ENCODE assay signal across 3 cellular contexts in the genomic region with DNA sequence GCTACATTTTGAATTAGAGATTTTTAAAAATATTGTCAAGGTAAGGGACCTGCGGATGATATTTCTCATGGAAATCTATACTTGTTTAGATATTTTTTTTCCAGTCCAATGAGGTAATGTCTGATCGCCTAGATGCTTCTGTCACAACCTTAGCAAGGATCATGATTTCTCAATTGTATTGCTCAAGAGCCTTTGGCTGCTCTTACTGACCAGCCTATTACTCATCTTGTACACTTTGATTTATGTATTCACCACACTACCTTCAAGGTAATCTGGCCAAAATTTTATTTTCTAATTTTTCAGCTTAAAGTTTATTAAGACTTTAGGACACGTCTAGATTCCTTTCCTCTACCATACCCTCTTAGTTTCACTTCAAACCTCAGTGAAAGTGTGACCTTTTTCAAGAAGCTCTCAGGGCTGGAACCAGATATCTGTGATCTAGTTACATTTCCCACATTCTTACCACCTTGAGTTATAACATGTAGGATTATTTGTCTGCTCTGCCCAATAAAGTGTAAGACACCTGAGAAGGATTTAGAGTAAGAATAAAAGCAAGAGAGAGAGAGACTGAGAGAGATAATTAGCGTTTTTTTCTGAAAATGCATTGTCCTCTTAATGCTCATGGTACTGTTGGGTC.
TF ChIP-seq lines count a peak whose summit lies in the region.

No MANE protein-coding gene starts in this region.

TF ChIP-seq in IMR-90, 13 proteins besides CTCF, POLR2A, EP300 and RAD21:
- TF ChIP-seq CEBPB (IDR thresholded peaks at IDR 0.05; ENCODE audit: low read depth, low read length) (peak; percentile 98), FOS (IDR thresholded peaks at IDR 0.05; ENCODE audit: low read depth, low read length) (0 out of 2 replicates have a peak, but pooled peaks have one; percentile 40), MXI1 (IDR thresholded peaks at IDR 0.05; ENCODE audit: borderline replicate concordance, low read depth, low read length) (no peak), NFE2L2 (IDR thresholded peaks at IDR 0.05; ENCODE audit: low read depth, low read length) (no peak), MAZ (IDR thresholded peaks at IDR 0.05; ENCODE audit: borderline replicate concordance, low read depth, low read length) (no peak)
- TF ChIP-seq, protein P1, sequence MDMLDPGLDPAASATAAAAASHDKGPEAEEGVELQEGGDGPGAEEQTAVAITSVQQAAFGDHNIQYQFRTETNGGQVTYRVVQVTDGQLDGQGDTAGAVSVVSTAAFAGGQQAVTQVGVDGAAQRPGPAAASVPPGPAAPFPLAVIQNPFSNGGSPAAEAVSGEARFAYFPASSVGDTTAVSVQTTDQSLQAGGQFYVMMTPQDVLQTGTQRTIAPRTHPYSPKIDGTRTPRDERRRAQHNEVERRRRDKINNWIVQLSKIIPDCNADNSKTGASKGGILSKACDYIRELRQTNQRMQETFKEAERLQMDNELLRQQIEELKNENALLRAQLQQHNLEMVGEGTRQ (IDR thresholded peaks at IDR 0.05; ENCODE audit: low read depth, low read length), result no peak

TF ChIP-seq in GM12878, 131 proteins besides CTCF, POLR2A, EP300 and RAD21:
- TF ChIP-seq, protein P2, sequence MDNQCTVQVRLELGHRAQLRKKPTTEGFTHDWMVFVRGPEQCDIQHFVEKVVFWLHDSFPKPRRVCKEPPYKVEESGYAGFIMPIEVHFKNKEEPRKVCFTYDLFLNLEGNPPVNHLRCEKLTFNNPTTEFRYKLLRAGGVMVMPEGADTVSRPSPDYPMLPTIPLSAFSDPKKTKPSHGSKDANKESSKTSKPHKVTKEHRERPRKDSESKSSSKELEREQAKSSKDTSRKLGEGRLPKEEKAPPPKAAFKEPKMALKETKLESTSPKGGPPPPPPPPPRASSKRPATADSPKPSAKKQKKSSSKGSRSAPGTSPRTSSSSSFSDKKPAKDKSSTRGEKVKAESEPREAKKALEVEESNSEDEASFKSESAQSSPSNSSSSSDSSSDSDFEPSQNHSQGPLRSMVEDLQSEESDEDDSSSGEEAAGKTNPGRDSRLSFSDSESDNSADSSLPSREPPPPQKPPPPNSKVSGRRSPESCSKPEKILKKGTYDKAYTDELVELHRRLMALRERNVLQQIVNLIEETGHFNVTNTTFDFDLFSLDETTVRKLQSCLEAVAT (IDR thresholded peaks at IDR 0.05), result no peak
- TF ChIP-seq, protein P3, sequence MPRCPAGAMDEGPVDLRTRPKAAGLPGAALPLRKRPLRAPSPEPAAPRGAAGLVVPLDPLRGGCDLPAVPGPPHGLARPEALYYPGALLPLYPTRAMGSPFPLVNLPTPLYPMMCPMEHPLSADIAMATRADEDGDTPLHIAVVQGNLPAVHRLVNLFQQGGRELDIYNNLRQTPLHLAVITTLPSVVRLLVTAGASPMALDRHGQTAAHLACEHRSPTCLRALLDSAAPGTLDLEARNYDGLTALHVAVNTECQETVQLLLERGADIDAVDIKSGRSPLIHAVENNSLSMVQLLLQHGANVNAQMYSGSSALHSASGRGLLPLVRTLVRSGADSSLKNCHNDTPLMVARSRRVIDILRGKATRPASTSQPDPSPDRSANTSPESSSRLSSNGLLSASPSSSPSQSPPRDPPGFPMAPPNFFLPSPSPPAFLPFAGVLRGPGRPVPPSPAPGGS (IDR thresholded peaks at IDR 0.05; ENCODE audit: borderline replicate concordance, insufficient read depth, low read depth, low read length, poor library complexity, severe bottlenecking), result peak; percentile 28

TF ChIP-seq in GM23338, 12 proteins besides CTCF, POLR2A, EP300 and RAD21:
- no peak for TF ChIP-seq ZNF114 (CRISPR knock-in tag; IDR thresholded peaks at IDR 0.05)
- TF ChIP-seq, protein P4, sequence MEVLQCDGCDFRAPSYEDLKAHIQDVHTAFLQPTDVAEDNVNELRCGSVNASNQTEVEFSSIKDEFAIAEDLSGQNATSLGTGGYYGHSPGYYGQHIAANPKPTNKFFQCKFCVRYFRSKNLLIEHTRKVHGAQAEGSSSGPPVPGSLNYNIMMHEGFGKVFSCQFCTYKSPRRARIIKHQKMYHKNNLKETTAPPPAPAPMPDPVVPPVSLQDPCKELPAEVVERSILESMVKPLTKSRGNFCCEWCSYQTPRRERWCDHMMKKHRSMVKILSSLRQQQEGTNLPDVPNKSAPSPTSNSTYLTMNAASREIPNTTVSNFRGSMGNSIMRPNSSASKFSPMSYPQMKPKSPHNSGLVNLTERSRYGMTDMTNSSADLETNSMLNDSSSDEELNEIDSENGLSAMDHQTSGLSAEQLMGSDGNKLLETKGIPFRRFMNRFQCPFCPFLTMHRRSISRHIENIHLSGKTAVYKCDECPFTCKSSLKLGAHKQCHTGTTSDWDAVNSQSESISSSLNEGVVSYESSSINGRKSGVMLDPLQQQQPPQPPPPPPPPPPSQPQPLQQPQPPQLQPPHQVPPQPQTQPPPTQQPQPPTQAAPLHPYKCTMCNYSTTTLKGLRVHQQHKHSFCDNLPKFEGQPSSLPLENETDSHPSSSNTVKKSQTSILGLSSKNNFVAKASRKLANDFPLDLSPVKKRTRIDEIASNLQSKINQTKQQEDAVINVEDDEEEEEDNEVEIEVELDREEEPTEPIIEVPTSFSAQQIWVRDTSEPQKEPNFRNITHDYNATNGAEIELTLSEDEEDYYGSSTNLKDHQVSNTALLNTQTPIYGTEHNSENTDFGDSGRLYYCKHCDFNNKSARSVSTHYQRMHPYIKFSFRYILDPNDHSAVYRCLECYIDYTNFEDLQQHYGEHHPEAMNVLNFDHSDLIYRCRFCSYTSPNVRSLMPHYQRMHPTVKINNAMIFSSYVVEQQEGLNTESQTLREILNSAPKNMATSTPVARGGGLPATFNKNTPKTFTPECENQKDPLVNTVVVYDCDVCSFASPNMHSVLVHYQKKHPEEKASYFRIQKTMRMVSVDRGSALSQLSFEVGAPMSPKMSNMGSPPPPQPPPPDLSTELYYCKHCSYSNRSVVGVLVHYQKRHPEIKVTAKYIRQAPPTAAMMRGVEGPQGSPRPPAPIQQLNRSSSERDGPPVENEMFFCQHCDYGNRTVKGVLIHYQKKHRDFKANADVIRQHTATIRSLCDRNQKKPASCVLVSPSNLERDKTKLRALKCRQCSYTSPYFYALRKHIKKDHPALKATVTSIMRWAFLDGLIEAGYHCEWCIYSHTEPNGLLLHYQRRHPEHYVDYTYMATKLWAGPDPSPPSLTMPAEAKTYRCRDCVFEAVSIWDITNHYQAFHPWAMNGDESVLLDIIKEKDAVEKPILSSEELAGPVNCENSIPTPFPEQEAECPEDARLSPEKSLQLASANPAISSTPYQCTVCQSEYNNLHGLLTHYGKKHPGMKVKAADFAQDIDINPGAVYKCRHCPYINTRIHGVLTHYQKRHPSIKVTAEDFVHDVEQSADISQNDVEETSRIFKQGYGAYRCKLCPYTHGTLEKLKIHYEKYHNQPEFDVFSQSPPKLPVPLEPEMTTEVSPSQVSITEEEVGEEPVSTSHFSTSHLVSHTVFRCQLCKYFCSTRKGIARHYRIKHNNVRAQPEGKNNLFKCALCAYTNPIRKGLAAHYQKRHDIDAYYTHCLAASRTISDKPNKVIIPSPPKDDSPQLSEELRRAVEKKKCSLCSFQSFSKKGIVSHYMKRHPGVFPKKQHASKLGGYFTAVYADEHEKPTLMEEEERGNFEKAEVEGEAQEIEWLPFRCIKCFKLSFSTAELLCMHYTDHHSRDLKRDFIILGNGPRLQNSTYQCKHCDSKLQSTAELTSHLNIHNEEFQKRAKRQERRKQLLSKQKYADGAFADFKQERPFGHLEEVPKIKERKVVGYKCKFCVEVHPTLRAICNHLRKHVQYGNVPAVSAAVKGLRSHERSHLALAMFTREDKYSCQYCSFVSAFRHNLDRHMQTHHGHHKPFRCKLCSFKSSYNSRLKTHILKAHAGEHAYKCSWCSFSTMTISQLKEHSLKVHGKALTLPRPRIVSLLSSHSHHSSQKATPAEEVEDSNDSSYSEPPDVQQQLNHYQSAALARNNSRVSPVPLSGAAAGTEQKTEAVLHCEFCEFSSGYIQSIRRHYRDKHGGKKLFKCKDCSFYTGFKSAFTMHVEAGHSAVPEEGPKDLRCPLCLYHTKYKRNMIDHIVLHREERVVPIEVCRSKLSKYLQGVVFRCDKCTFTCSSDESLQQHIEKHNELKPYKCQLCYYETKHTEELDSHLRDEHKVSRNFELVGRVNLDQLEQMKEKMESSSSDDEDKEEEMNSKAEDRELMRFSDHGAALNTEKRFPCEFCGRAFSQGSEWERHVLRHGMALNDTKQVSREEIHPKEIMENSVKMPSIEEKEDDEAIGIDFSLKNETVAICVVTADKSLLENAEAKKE (CRISPR knock-in tag; IDR thresholded peaks at IDR 0.05), result no peak
- no peak for TF ChIP-seq JUNB (IDR thresholded peaks at IDR 0.05; ENCODE audit: unreplicated experiment)
- TF ChIP-seq ZNF331 (CRISPR knock-in tag; IDR thresholded peaks at IDR 0.05; ENCODE audit: low read depth), result no peak
- no peak for TF ChIP-seq POLR2AphosphoS5 (IDR thresholded peaks at IDR 0.05; ENCODE audit: low read depth)
- TF ChIP-seq STAT1 (IDR thresholded peaks at IDR 0.05; ENCODE audit: unreplicated experiment), result no peak
- TF ChIP-seq, protein P5, sequence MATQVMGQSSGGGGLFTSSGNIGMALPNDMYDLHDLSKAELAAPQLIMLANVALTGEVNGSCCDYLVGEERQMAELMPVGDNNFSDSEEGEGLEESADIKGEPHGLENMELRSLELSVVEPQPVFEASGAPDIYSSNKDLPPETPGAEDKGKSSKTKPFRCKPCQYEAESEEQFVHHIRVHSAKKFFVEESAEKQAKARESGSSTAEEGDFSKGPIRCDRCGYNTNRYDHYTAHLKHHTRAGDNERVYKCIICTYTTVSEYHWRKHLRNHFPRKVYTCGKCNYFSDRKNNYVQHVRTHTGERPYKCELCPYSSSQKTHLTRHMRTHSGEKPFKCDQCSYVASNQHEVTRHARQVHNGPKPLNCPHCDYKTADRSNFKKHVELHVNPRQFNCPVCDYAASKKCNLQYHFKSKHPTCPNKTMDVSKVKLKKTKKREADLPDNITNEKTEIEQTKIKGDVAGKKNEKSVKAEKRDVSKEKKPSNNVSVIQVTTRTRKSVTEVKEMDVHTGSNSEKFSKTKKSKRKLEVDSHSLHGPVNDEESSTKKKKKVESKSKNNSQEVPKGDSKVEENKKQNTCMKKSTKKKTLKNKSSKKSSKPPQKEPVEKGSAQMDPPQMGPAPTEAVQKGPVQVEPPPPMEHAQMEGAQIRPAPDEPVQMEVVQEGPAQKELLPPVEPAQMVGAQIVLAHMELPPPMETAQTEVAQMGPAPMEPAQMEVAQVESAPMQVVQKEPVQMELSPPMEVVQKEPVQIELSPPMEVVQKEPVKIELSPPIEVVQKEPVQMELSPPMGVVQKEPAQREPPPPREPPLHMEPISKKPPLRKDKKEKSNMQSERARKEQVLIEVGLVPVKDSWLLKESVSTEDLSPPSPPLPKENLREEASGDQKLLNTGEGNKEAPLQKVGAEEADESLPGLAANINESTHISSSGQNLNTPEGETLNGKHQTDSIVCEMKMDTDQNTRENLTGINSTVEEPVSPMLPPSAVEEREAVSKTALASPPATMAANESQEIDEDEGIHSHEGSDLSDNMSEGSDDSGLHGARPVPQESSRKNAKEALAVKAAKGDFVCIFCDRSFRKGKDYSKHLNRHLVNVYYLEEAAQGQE (IDR thresholded peaks at IDR 0.05; ENCODE audit: unreplicated experiment), result no peak
- no peak for TF ChIP-seq NANOG (IDR thresholded peaks at IDR 0.05; ENCODE audit: borderline replicate concordance)
- no peak for TF ChIP-seq EZH2phosphoT487 (IDR thresholded peaks at IDR 0.05; ENCODE audit: unreplicated experiment)
- TF ChIP-seq, protein P6, sequence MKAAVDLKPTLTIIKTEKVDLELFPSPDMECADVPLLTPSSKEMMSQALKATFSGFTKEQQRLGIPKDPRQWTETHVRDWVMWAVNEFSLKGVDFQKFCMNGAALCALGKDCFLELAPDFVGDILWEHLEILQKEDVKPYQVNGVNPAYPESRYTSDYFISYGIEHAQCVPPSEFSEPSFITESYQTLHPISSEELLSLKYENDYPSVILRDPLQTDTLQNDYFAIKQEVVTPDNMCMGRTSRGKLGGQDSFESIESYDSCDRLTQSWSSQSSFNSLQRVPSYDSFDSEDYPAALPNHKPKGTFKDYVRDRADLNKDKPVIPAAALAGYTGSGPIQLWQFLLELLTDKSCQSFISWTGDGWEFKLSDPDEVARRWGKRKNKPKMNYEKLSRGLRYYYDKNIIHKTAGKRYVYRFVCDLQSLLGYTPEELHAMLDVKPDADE (IDR thresholded peaks at IDR 0.05), result no peak
- TF ChIP-seq EZH2 (IDR thresholded peaks at IDR 0.05; ENCODE audit: low read depth, unreplicated experiment), result no peak
- TF ChIP-seq CREB1 (CRISPR knock-in tag; IDR thresholded peaks at IDR 0.05; ENCODE audit: low read depth), result no peak
